In genomic region chr19:10189631-10190425, GRCh38 we compare ENCODE assay signal across 13 cellular contexts. TPM values are rescaled to one million over a fixed set of nuclear protein-coding genes. Genes with fewer than 3 reads are reported as not detected.
DNase-seq lines count a peak whose midpoint lies in the region; ATAC-seq and FAIRE-seq lines count a peak whose summit lies in the region.
"Had no signal": no experiment of that assay in that cellular context is flagged by ENCODE, and none has a peak within 500 bp of the region (broad histone marks: within the 10 kb centered on the region; RNA-seq: fewer than 3 reads in every experiment).

No MANE protein-coding gene starts in this region.

- WGBS in trophoblast cell (ENCODE audit: extremely low coverage, insufficient coverage, insufficient read length) = no CpG with 5 or more reads among the region's 11 CpGs

- in situ Hi-C loops in ACHN (cut with HindIII; ENCODE audit: low pct_ligation_motif_present, low pct_unique_long_range_greater_than_20kb, low sequenced_read_pairs) = no loop called here

- POLR2A ChIA-PET in activated CD4-positive, alpha-beta T cell treated with anti-CD3 and anti-CD28 coated beads, Interleukin-2, amount 10 ng/mL, durations not matched to agents 7 days and 5 days (lab: Charles Lee) = no interaction called here

- no peak overlapping the region for H3K9ac ChIP-seq in trophoblast cell (ENCODE audit: low read length)

- H3K4me3 ChIP-seq in trophoblast cell (ENCODE audit: low read depth, low read length) (no peak overlapping the region), SJCRH30 (no peak overlapping the region)
- H3K4me3 ChIP-seq: PC-9 had no signal

- H3K9me3 ChIP-seq in trophoblast cell (ENCODE audit: insufficient read depth, low read depth, low read length) (no peaks in the 10 kb centered on the region), SJCRH30 (replicated peaks) (no peaks in the 10 kb centered on the region)

- H3K36me3 Mint-ChIP-seq in activated CD4-positive, alpha-beta T cell treated with anti-CD3 and anti-CD28 coated beads, Interleukin-2, amount 10 ng/mL, durations not matched to agents 7 days and 5 days (ENCODE audit: low read depth) = peaks cover 55% of the 10 kb centered on the region
- peaks cover 57% of the 10 kb centered on the region for H3K36me3 Mint-ChIP-seq in activated naive CD8-positive, alpha-beta T cell treated with anti-CD3 and anti-CD28 coated beads, Interleukin-2, amount 50 U/mL, for 24 hours (ENCODE audit: low read depth)

- no peak for FAIRE-seq in RCC 7860 (lab: Jason Lieb, UNC)
- FAIRE-seq: colon, keratinocyte had no signal

- H3K36me3 ChIP-seq in trophoblast cell (ENCODE audit: control insufficient read depth in 1 of 2, insufficient read depth in 2 of 2, low read length in 2 of 2) = peaks cover 15 to 28% of the 10 kb centered on the region in 2 experiments
- peaks cover 31% of the 10 kb centered on the region for H3K36me3 ChIP-seq in SJCRH30

- CTCF ChIA-PET in activated CD4-positive, alpha-beta T cell treated with anti-CD3 and anti-CD28 coated beads, Interleukin-2, amount 10 ng/mL, durations not matched to agents 7 days and 5 days (lab: Charles Lee) = interaction anchor here (1.0 to 1.6 kb wide), 5 partner anchors 8 to 73 kb away, joined by 3 to 4 read pairs (median 3); no protein-coding TSS in a partner anchor

- peaks cover 9 to 12% of the 10 kb centered on the region in 2 experiments for H3K4me1 ChIP-seq in trophoblast cell (ENCODE audit: control insufficient read depth in 1 of 2, insufficient read depth in 2 of 2, low read length in 2 of 2)
- no peaks in the 10 kb centered on the region for H3K4me1 ChIP-seq in SJCRH30

- H2BK5ac ChIP-seq in trophoblast cell (ENCODE audit: low read depth, low read length, poor library complexity) = no peak overlapping the region

- no peak overlapping the region for H2BK120ac ChIP-seq in trophoblast cell (ENCODE audit: insufficient read depth, low read length, poor library complexity)

- peaks cover 49% of the 10 kb centered on the region for H3K4me1 Mint-ChIP-seq in activated CD4-positive, alpha-beta T cell treated with anti-CD3 and anti-CD28 coated beads, Interleukin-2, amount 10 ng/mL, durations not matched to agents 7 days and 5 days
- peaks cover 47% of the 10 kb centered on the region for H3K4me1 Mint-ChIP-seq in activated naive CD8-positive, alpha-beta T cell treated with anti-CD3 and anti-CD28 coated beads, Interleukin-2, amount 50 U/mL, for 24 hours

- no peaks in the 10 kb centered on the region for H3K27me3 Mint-ChIP-seq in activated CD4-positive, alpha-beta T cell treated with anti-CD3 and anti-CD28 coated beads, Interleukin-2, amount 10 ng/mL, durations not matched to agents 7 days and 5 days
- H3K27me3 Mint-ChIP-seq in activated naive CD8-positive, alpha-beta T cell treated with anti-CD3 and anti-CD28 coated beads, Interleukin-2, amount 50 U/mL, for 24 hours = peaks cover 2% of the 10 kb centered on the region
- H3K27me3 Mint-ChIP-seq: IgD-negative memory B cell had no signal

- no peaks in the 10 kb centered on the region for H3K9me3 Mint-ChIP-seq in activated CD4-positive, alpha-beta T cell treated with anti-CD3 and anti-CD28 coated beads, Interleukin-2, amount 10 ng/mL, durations not matched to agents 7 days and 5 days
- H3K9me3 Mint-ChIP-seq in activated naive CD8-positive, alpha-beta T cell treated with anti-CD3 and anti-CD28 coated beads, Interleukin-2, amount 50 U/mL, for 24 hours = no peaks in the 10 kb centered on the region
- H3K9me3 Mint-ChIP-seq: IgD-negative memory B cell had no signal

- no peak overlapping the region for H3K14ac ChIP-seq in trophoblast cell (ENCODE audit: low read length)

- no peak overlapping the region for H2AK5ac ChIP-seq in trophoblast cell (ENCODE audit: low read length)

- H3K79me1 ChIP-seq in trophoblast cell (ENCODE audit: low read length) = peaks cover 13% of the 10 kb centered on the region

- no peak overlapping the region for H4K91ac ChIP-seq in trophoblast cell (ENCODE audit: low read depth, low read length)

- ATAC-seq in activated naive CD8-positive, alpha-beta T cell treated with anti-CD3 and anti-CD28 coated beads, Interleukin-2, amount 50 U/mL, for 24 hours = peak; percentile 72
- no peak for ATAC-seq in GM21526 (IDR thresholded peaks at IDR 0.05; ENCODE audit: low FRiP score, unreplicated experiment)

- no peak overlapping the region for H3K4me3 Mint-ChIP-seq in activated CD4-positive, alpha-beta T cell treated with anti-CD3 and anti-CD28 coated beads, Interleukin-2, amount 10 ng/mL, durations not matched to agents 7 days and 5 days
- peak overlapping the region; percentile 15 for H3K4me3 Mint-ChIP-seq in activated naive CD8-positive, alpha-beta T cell treated with anti-CD3 and anti-CD28 coated beads, Interleukin-2, amount 50 U/mL, for 24 hours

- H2BK12ac ChIP-seq in trophoblast cell (ENCODE audit: low read length) = no peak overlapping the region

- H3K18ac ChIP-seq in trophoblast cell (ENCODE audit: low read length) = no peak overlapping the region

- no peaks in the 10 kb centered on the region for H3K27me3 ChIP-seq in trophoblast cell (ENCODE audit: insufficient read depth, low read length)
- H3K27me3 ChIP-seq in SJCRH30 = no peaks in the 10 kb centered on the region

- H3K23ac ChIP-seq in trophoblast cell (ENCODE audit: low read length) = no peak overlapping the region

- peaks cover 33% of the 10 kb centered on the region for H3K79me2 ChIP-seq in trophoblast cell (ENCODE audit: control insufficient read depth, insufficient read depth, low read length, poor library complexity)

- H4K12ac ChIP-seq in trophoblast cell (ENCODE audit: low read depth, low read length) = no peak overlapping the region

- peak overlapping the region; percentile 50 for H3K4ac ChIP-seq in trophoblast cell (ENCODE audit: low read depth, low read length)

- H4K8ac ChIP-seq in trophoblast cell (ENCODE audit: low read depth, low read length) = no peak overlapping the region

- H2AFZ ChIP-seq in trophoblast cell (ENCODE audit: insufficient read depth, low read length, poor library complexity) = no peak overlapping the region
- H2AFZ ChIP-seq: PC-9 had no signal

- H3K27ac ChIP-seq in trophoblast cell (ENCODE audit: low read depth, low read length) = no peak overlapping the region
- no peak overlapping the region for H3K27ac ChIP-seq in SJCRH30
- H3K27ac ChIP-seq: PC-9 had no signal

- peak overlapping the region; percentile 70 for H3K27ac Mint-ChIP-seq in activated CD4-positive, alpha-beta T cell treated with anti-CD3 and anti-CD28 coated beads, Interleukin-2, amount 10 ng/mL, durations not matched to agents 7 days and 5 days
- H3K27ac Mint-ChIP-seq in activated naive CD8-positive, alpha-beta T cell treated with anti-CD3 and anti-CD28 coated beads, Interleukin-2, amount 50 U/mL, for 24 hours = peak overlapping the region; percentile 6

- no peak overlapping the region for H3K4me2 ChIP-seq in trophoblast cell (ENCODE audit: low read length)
- H3K4me2 ChIP-seq: PC-9 had no signal

- DNase-seq in activated CD4-positive, alpha-beta T cell treated with anti-CD3 and anti-CD28 coated beads, Interleukin-2, amount 10 ng/mL, durations not matched to agents 7 days and 5 days = no peak
- DNase-seq in activated CD4-positive, alpha-beta T cell treated with anti-CD3 and anti-CD28 coated beads for 4 hours = no peak
- DNase-seq in RCC 7860 (ENCODE audit: low spot score) (peak; percentile 12), trophoblast cell (no peak), ACHN (no peak), SJCRH30 (no peak)
- peak; percentile 31 for DNase-seq in activated naive CD8-positive, alpha-beta T cell treated with anti-CD3 and anti-CD28 coated beads, Interleukin-2, amount 50 U/mL, for 24 hours
- DNase-seq: DMS79 treated with DMSO at 0.1 percent for 48 hours, PC-9 had no signal

RNA-seq across cellular contexts. Expression of gene DNMT1, which starts 4.9 kb away (rescaled TPM):
- total RNA-seq in activated CD4-positive, alpha-beta T cell treated with anti-CD3 and anti-CD28 coated beads, Interleukin-2, amount 10 ng/mL, durations not matched to agents 7 days and 5 days = 100 to 1,000 TPM; 375 to 404 TPM
- polyA plus RNA-seq in trophoblast cell (2013) = 153 and 165 TPM in 2 replicates
- total RNA-seq in SJCRH30 (2014; rRNA removed; shearing (Covaris generic)) = 122 and 151 TPM in 2 replicates

RNA-seq across cellular contexts. Expression of gene S1PR2, which starts 41.3 kb away (rescaled TPM):
- total RNA-seq in activated CD4-positive, alpha-beta T cell treated with anti-CD3 and anti-CD28 coated beads, Interleukin-2, amount 10 ng/mL, durations not matched to agents 7 days and 5 days = 1 to 10 TPM; 6.1 to 6.5 TPM
- 20.2 and 22.2 TPM in 2 replicates for polyA plus RNA-seq in trophoblast cell (2013)
- 7.4 and 7.5 TPM in 2 replicates for total RNA-seq in SJCRH30 (2014; rRNA removed; shearing (Covaris generic))

Comparison
In these comparisons a context has a peak if more than half of its experiments do, and no peak if none do; other contexts are left out.
1. DNase-seq: peak in RCC 7860 (single experiment) and activated naive CD8-positive, alpha-beta T cell treated with anti-CD3 and anti-CD28 coated beads, Interleukin-2, amount 50 U/mL, for 24 hours (single experiment); none in activated CD4-positive, alpha-beta T cell treated with anti-CD3 and anti-CD28 coated beads, Interleukin-2, amount 10 ng/mL, durations not matched to agents 7 days and 5 days (single experiment), activated CD4-positive, alpha-beta T cell treated with anti-CD3 and anti-CD28 coated beads for 4 hours (0 of 2), trophoblast cell (0 of 2), ACHN (single experiment) and SJCRH30 (0 of 2).